ENCODE assay signal across 8 cellular contexts in the genomic region with DNA sequence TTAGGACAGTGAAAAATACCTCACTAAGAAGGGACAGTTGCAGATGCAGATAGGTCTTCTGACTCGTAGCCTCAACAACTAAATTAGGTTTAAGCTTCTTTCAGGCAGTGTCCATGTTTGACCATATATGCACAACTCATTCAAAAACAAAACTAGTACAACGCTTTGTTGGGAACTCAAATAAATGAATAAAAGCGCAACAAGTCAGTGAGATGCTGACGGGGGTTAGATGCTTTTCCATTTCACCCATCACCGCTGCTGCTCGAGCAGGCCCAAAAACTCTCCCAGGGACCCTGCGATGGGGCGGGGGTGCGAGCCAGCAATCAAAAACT. TPM values are rescaled to one million over a fixed set of nuclear protein-coding genes. Genes with fewer than 3 reads are reported as not detected.
DNase-seq lines count a peak whose midpoint lies in the region; ATAC-seq and TF ChIP-seq lines count a peak whose summit lies in the region.

No MANE protein-coding gene starts in this region.

- H3K27ac ChIP-seq in BLaER1 treated with 17β-estradiol and CSF1 and Interleukin-3, amounts not matched to agents 10 nM and 100 nM, result peak overlapping the region in 10 of 11 experiments; percentile 76 to 89 (median 85); a peak in 20 of 22 replicates
- H3K27ac ChIP-seq in KOPT-K1 (ENCODE audit: low read depth, low read length, poor library complexity, severe bottlenecking) (peak overlapping the region; percentile 73), coronary artery (peak overlapping the region; percentile 82 to 97)

- peak overlapping the region; percentile 96 to 98 for H3K27ac Mint-ChIP-seq in natural killer cell

- no peaks in the 10 kb centered on the region for H3K9me3 ChIP-seq in BLaER1 treated with 17β-estradiol and CSF1 and Interleukin-3, amounts not matched to agents 10 nM and 100 nM (replicated peaks in 1 of 11)
- no peaks in the 10 kb centered on the region for H3K9me3 ChIP-seq in KOPT-K1 (ENCODE audit: insufficient read depth, low read length, poor library complexity, severe bottlenecking)

- peaks cover 37 to 57% (median 54%) of the 10 kb centered on the region in 10 experiments for H3K4me1 ChIP-seq in BLaER1 treated with 17β-estradiol and CSF1 and Interleukin-3, amounts not matched to agents 10 nM and 100 nM

- peak overlapping the region; percentile 99 for H3K4me3 Mint-ChIP-seq in natural killer cell

- intact Hi-C loops in natural killer cell (cut with micrococcal nuclease), result loop anchor here (5.0 to 10.0 kb wide), 4 partner anchors 498 to 1713 kb away; a partner anchor contains a TSS
- intact Hi-C loops in left colon (cut with DNase I, micrococcal nuclease), result no loop called here

- H3K4me1 Mint-ChIP-seq in natural killer cell, result peaks cover 52 to 59% of the 10 kb centered on the region in 2 donors

- no peaks in the 10 kb centered on the region for H3K27me3 ChIP-seq in BLaER1 treated with 17β-estradiol and CSF1 and Interleukin-3, amounts not matched to agents 10 nM and 100 nM

- H3K4me3 ChIP-seq in BLaER1 treated with 17β-estradiol and CSF1 and Interleukin-3, amounts not matched to agents 10 nM and 100 nM, result peak overlapping the region; percentile 75 to 94 (median 88)
- H3K4me3 ChIP-seq in coronary artery, result peak overlapping the region; percentile 100

- no peaks in the 10 kb centered on the region for H3K9me3 Mint-ChIP-seq in natural killer cell

- H3K9ac ChIP-seq in BLaER1 treated with 17β-estradiol and CSF1 and Interleukin-3, amounts not matched to agents 10 nM and 100 nM, result peak overlapping the region; percentile 80 to 88 (median 85)

- ATAC-seq in natural killer cell (no peak), left colon (no peak)

- H3K36me3 ChIP-seq in BLaER1 treated with 17β-estradiol and CSF1 and Interleukin-3, amounts not matched to agents 10 nM and 100 nM, result peaks cover 8 to 38% (median 22%) of the 10 kb centered on the region in 11 experiments
- peaks cover 16% of the 10 kb centered on the region for H3K36me3 ChIP-seq in KOPT-K1 (ENCODE audit: insufficient read depth, low read length)

- H3K36me3 Mint-ChIP-seq in natural killer cell, result no peaks in the 10 kb centered on the region

- H4K20me1 ChIP-seq in BLaER1 treated with 17β-estradiol and CSF1 and Interleukin-3, amounts not matched to agents 10 nM and 100 nM, result peaks cover 0 to 48% (median 21%) of the 10 kb centered on the region in 11 experiments; a peak in 12 of 22 replicates

- no peaks in the 10 kb centered on the region for H3K27me3 Mint-ChIP-seq in natural killer cell (ENCODE audit: low read depth in 2 of 2)

- DNase-seq in coronary artery (ENCODE audit: low spot score) (no peak), natural killer cell (no peak), MV-4-11 (lab: John Stamatoyannopoulos, UW) (no peak), NCI-H2196 treated with DMSO at 0.1 percent for 48 hours (lab: John Stamatoyannopoulos, UW; ENCODE audit: unreplicated experiment) (no peak), left colon (no peak), SK-N-DZ (ENCODE audit: low spot score) (no peak)

- H3K4me2 ChIP-seq in BLaER1 treated with 17β-estradiol and CSF1 and Interleukin-3, amounts not matched to agents 10 nM and 100 nM, result peak overlapping the region; percentile 71 to 99 (median 88)

- TF ChIP-seq CTCF in coronary artery (IDR thresholded peaks at IDR 0.05) (no peak), natural killer cell (IDR thresholded peaks at IDR 0.05) (no peak)

RNA-seq across cellular contexts. Expression of a gene that starts 0.6 kb away (rescaled TPM):
- total RNA-seq in natural killer cell, result 10 to 100 TPM; 22.8 to 35.8 (median 24.8) TPM
- 10 to 100 TPM; 14.7 to 17.8 TPM for total RNA-seq in left colon
- 22.9 and 25.8 TPM in 2 replicates for polyA plus RNA-seq in SK-N-DZ (2014; cell fraction: cytosol; rRNA removed)
- 17.0 and 23.8 TPM in 2 replicates for polyA plus RNA-seq in SK-N-DZ (2014; cell fraction: nucleus; rRNA removed)

RNA-seq across cellular contexts. Expression of a gene that starts 20.1 kb away (rescaled TPM):
- under 1 TPM; 0.20 to 0.41 (median 0.24) TPM for total RNA-seq in natural killer cell
- total RNA-seq in left colon, result not detected
- polyA plus RNA-seq in SK-N-DZ (2014; cell fraction: cytosol; rRNA removed), result 0.05 TPM in 1 of 2 replicates, not detected in the other
- polyA plus RNA-seq in SK-N-DZ (2014; cell fraction: nucleus; rRNA removed), result not detected in 2 replicates

RNA-seq across cellular contexts. Expression of a gene that starts 53.5 kb away (rescaled TPM):
- total RNA-seq in natural killer cell (under 1 TPM; 0.23 to 0.73 (median 0.49) TPM), left colon (1 to 10 TPM; 8.5 to 9.7 TPM)
- 1.3 and 4.6 TPM in 2 replicates for polyA plus RNA-seq in SK-N-DZ (2014; cell fraction: cytosol; rRNA removed)
- polyA plus RNA-seq in SK-N-DZ (2014; cell fraction: nucleus; rRNA removed), result 1.6 and 2.8 TPM in 2 replicates

Comparison
In these comparisons a context has a peak if more than half of its experiments do, and no peak if none do; other contexts are left out.
1. RNA of a gene that starts 53.5 kb away (total RNA-seq): 8.5 to 9.7 TPM in left colon; 0.23 to 0.73 TPM in natural killer cell; every median in the first group is over 4 times any median in the second.
2. Peak in every context shown above with its lines, with median percentiles within 50 percentile points of each other: H3K27ac ChIP-seq.